In genomic region chr12:122753213-122753571, GRCh38 we compare ENCODE assay signal across 8 cellular contexts. TPM values are rescaled to one million over a fixed set of nuclear protein-coding genes. Genes with fewer than 3 reads are reported as not detected.
DNase-seq lines count a peak whose midpoint lies in the region; ATAC-seq and TF ChIP-seq lines count a peak whose summit lies in the region.

No MANE protein-coding gene starts in this region.

- H3K27ac ChIP-seq in C4-2B (peak overlapping the region; percentile 89), HL-60 (replicated peaks) (peak overlapping the region; percentile 83), right lobe of liver (peak overlapping the region; percentile 44 to 83 (median 75)), upper lobe of left lung (peak overlapping the region; percentile 88 to 94 (median 90))

- TF ChIP-seq POLR2A in right lobe of liver (IDR thresholded peaks at IDR 0.05): no peak
- no peak for TF ChIP-seq POLR2A in upper lobe of left lung (IDR thresholded peaks at IDR 0.05)

- WGBS in right lobe of liver (ENCODE audit: insufficient coverage, low coverage, low lambda C conversion rate, missing lambda C conversion rate): 3% methylated on average over 8 of the region's 8 CpGs
- WGBS in upper lobe of left lung, 2 donors: 3 to 6% methylated on average over 8 of the region's 8 CpGs

- H3K9me3 ChIP-seq in right lobe of liver (no peaks in the 10 kb centered on the region), upper lobe of left lung (no peaks in the 10 kb centered on the region)

- no peaks in the 10 kb centered on the region for H3K27me3 ChIP-seq in HL-60 (ENCODE audit: insufficient read depth, poor library complexity, severe bottlenecking)
- H3K27me3 ChIP-seq in right lobe of liver: no peaks in the 10 kb centered on the region
- H3K27me3 ChIP-seq in upper lobe of left lung: no peaks in the 10 kb centered on the region

- DNase-seq in HL-60 (ENCODE audit: low read depth in 1 of 2, low spot score in 1 of 2) (peak in 1 of 2 experiments; percentile 32), astrocyte of the hippocampus (ENCODE audit: low read depth, low spot score) (peak; percentile 17), right lobe of liver (no peak), upper lobe of left lung (no peak), NCI-H2196 (lab: John Stamatoyannopoulos, UW; ENCODE audit: unreplicated experiment) (no peak), T-helper 9 cell (no peak)

- peaks cover 0 to 36% (median 8%) of the 10 kb centered on the region in 4 donors for H3K36me3 ChIP-seq in right lobe of liver
- H3K36me3 ChIP-seq in upper lobe of left lung: peaks cover 0 to 43% (median 15%) of the 10 kb centered on the region in 4 donors

- H3K4me3 ChIP-seq in HL-60 (replicated peaks; ENCODE audit: insufficient read depth, low read length): peak overlapping the region; percentile 69
- H3K4me3 ChIP-seq in right lobe of liver: peak overlapping the region; percentile 82 to 95 (median 92)
- peak overlapping the region; percentile 87 to 92 (median 90) for H3K4me3 ChIP-seq in upper lobe of left lung

- H3K4me1 ChIP-seq in right lobe of liver (peaks cover 0 to 10% (median 6%) of the 10 kb centered on the region in 4 donors), upper lobe of left lung (peaks cover 16 to 28% (median 23%) of the 10 kb centered on the region in 4 donors)

- ATAC-seq in right lobe of liver (no peak), upper lobe of left lung (ENCODE audit: low FRiP score in 2 of 2) (no peak), HG03469 (IDR thresholded peaks at IDR 0.05; ENCODE audit: unreplicated experiment) (no peak)

- TF ChIP-seq EP300 in upper lobe of left lung (IDR thresholded peaks at IDR 0.05): no peak

- intact Hi-C loops in right lobe of liver (cut with DNase I): no loop called here

- TF ChIP-seq CTCF in C4-2B (conservative IDR thresholded peaks at IDR 0.05) (no peak), HL-60 (IDR thresholded peaks at IDR 0.05; ENCODE audit: insufficient read depth, low read length) (no peak), right lobe of liver (IDR thresholded peaks at IDR 0.05) (no peak), upper lobe of left lung (IDR thresholded peaks at IDR 0.05) (no peak)

RNA-seq across cellular contexts. Expression of gene DENR, which starts 0.6 kb away (rescaled TPM):
- 10 to 100 TPM; 11.3 to 18.2 (median 14.5) TPM for total RNA-seq in right lobe of liver
- total RNA-seq in upper lobe of left lung: 10 to 100 TPM in 5 of 6 donors, 1 to 10 TPM in 1; 8.8 to 30.3 (median 23.6) TPM

RNA-seq across cellular contexts. Expression of gene CCDC62, which starts 21.2 kb away (rescaled TPM):
- under 1 TPM in 5 of 6 experiments, not detected in 1; 0.07 to 0.35 (median 0.12) TPM for total RNA-seq in right lobe of liver
- 1 to 10 TPM in 1 of 6 donors, under 1 TPM in 3, not detected in 2; 0.30 to 1.0 (median 0.64) TPM for total RNA-seq in upper lobe of left lung

RNA-seq across cellular contexts. Expression of gene HCAR1, which starts 22.5 kb away (rescaled TPM):
- not detected for total RNA-seq in right lobe of liver
- 1 to 10 TPM in 2 of 6 donors, under 1 TPM in 4; 0.33 to 6.3 (median 0.71) TPM for total RNA-seq in upper lobe of left lung

RNA-seq across cellular contexts. Expression of gene HCAR3, which starts 36.6 kb away (rescaled TPM):
- total RNA-seq in right lobe of liver (1 to 10 TPM in 1 of 6 experiments, under 1 TPM in 3, not detected in 2; 0.11 to 4.2 (median 0.36) TPM), upper lobe of left lung (1 to 10 TPM; 1.0 to 8.0 (median 3.0) TPM)

RNA-seq across cellular contexts. Expression of gene HCAR2, which starts 50.0 kb away (rescaled TPM):
- total RNA-seq in right lobe of liver (1 to 10 TPM in 1 of 6 experiments, under 1 TPM in 3, not detected in 2; 0.14 to 4.5 (median 0.41) TPM), upper lobe of left lung (10 to 100 TPM in 3 of 6 donors, 1 to 10 TPM in 3; 3.3 to 26.5 (median 7.5) TPM)
